7 cellular contexts compared by ENCODE assay signal in genomic region chr6:116217069-116217468, GRCh38. TPM values are rescaled to one million over a fixed set of nuclear protein-coding genes. Genes with fewer than 3 reads are reported as not detected.
A peak's percentile ranks its signal among the peaks of the same experiment; 100 is the strongest.
DNase-seq lines count a peak whose midpoint lies in the region; ATAC-seq and TF ChIP-seq lines count a peak whose summit lies in the region.

No MANE protein-coding gene starts in this region.

- peaks cover 61% of the 10 kb centered on the region for H3K4me1 Mint-ChIP-seq in HFFc6 (ENCODE audit: low read depth)
- H3K4me1 Mint-ChIP-seq in effector memory CD8-positive, alpha-beta T cell (ENCODE audit: low read depth in 2 of 2), result no peaks in the 10 kb centered on the region

- H3K4me3 Mint-ChIP-seq in HFFc6, result no peak overlapping the region
- H3K4me3 Mint-ChIP-seq in effector memory CD8-positive, alpha-beta T cell, result no peak overlapping the region

- DNase-seq in GF-D8 (lab: John Stamatoyannopoulos, UW) (peak; percentile 21), HFFc6 (peak; percentile 60), OCI-LY7 (ENCODE audit: low spot score) (peak; percentile 45)
- no peak for DNase-seq in effector memory CD8-positive, alpha-beta T cell

- H3K27ac Mint-ChIP-seq in HFFc6, result peak overlapping the region; percentile 62; the same call in 1 of the 2 replicates
- H3K27ac Mint-ChIP-seq in effector memory CD8-positive, alpha-beta T cell, result no peak overlapping the region

- CTCF ChIA-PET in OCI-LY7 (lab: Charles Lee; ENCODE audit: unreplicated experiment), result interaction anchor here (0.7 to 1.5 kb wide), 3 partner anchors 16 to 809 kb away, joined by 3 read pairs; no protein-coding TSS in a partner anchor

- peak overlapping the region; percentile 10 for H3K9ac ChIP-seq in mucosa of stomach (ENCODE audit: low read length)

- H3K27me3 Mint-ChIP-seq in HFFc6 (ENCODE audit: insufficient read depth), result no peaks in the 10 kb centered on the region
- H3K27me3 Mint-ChIP-seq in effector memory CD8-positive, alpha-beta T cell, result no peaks in the 10 kb centered on the region

- POLR2A ChIA-PET in OCI-LY7 (lab: Charles Lee), result interaction anchor here (2.0 kb wide), 1 partner anchor 11 kb away, joined by 4 read pairs; no protein-coding TSS in a partner anchor

- no peaks in the 10 kb centered on the region for H3K9me2 ChIP-seq in OCI-LY7 (ENCODE audit: insufficient read depth, low read length)

- H3K36me3 ChIP-seq in OCI-LY7 (ENCODE audit: insufficient read depth, low read length) (no peaks in the 10 kb centered on the region), mucosa of stomach (ENCODE audit: control insufficient read depth, insufficient read depth, low read length) (no peaks in the 10 kb centered on the region)

- no peaks in the 10 kb centered on the region for H3K36me3 Mint-ChIP-seq in HFFc6 (ENCODE audit: low read depth)
- H3K36me3 Mint-ChIP-seq in effector memory CD8-positive, alpha-beta T cell (ENCODE audit: insufficient read depth), result no peaks in the 10 kb centered on the region

- ATAC-seq in effector memory CD8-positive, alpha-beta T cell (replicated peaks), result peak; percentile 83
- ATAC-seq in GM19035 (IDR thresholded peaks at IDR 0.05; ENCODE audit: unreplicated experiment), result no peak
- ATAC-seq in HG03196 (IDR thresholded peaks at IDR 0.05; ENCODE audit: unreplicated experiment), result no peak

- H3K9me3 ChIP-seq in OCI-LY7 (ENCODE audit: low read length) (no peaks in the 10 kb centered on the region), mucosa of stomach (ENCODE audit: control insufficient read depth, low read length) (no peaks in the 10 kb centered on the region)

- BruUV-seq in OCI-LY7 (replicated peaks; lab: Mats Ljungman, UMichigan), result no TSS peak

- no peaks in the 10 kb centered on the region for H3K9me3 Mint-ChIP-seq in HFFc6
- no peaks in the 10 kb centered on the region for H3K9me3 Mint-ChIP-seq in effector memory CD8-positive, alpha-beta T cell

- H4K20me1 ChIP-seq in OCI-LY7 (ENCODE audit: insufficient read depth, low read length), result no peaks in the 10 kb centered on the region

- no peak overlapping the region for H2AFZ ChIP-seq in OCI-LY7 (ENCODE audit: low read length)

- TF ChIP-seq CTCF in HFFc6 (IDR thresholded peaks at IDR 0.05), result peak; percentile 83
- TF ChIP-seq CTCF in OCI-LY7 (conservative IDR thresholded peaks at IDR 0.05; ENCODE audit: low read length), result peak; percentile 81

- H3K4me3 ChIP-seq in OCI-LY7 (ENCODE audit: low read depth, low read length, poor library complexity, severe bottlenecking), result no peak overlapping the region
- H3K4me3 ChIP-seq in mucosa of stomach (ENCODE audit: low read length), result no peak overlapping the region

- no peaks in the 10 kb centered on the region for H3K27me3 ChIP-seq in mucosa of stomach (ENCODE audit: control insufficient read depth, insufficient read depth, low read length)

- intact Hi-C loops in OCI-LY7 (cut with micrococcal nuclease; ENCODE audit: unreplicated experiment), result no loop called here

- no peak overlapping the region for H3K27ac ChIP-seq in OCI-LY7 (ENCODE audit: low read depth, low read length, poor library complexity, severe bottlenecking)

- H3K79me2 ChIP-seq in OCI-LY7 (ENCODE audit: insufficient read depth, low read depth, low read length), result no peaks in the 10 kb centered on the region

- no peak overlapping the region for H3K4me2 ChIP-seq in OCI-LY7 (ENCODE audit: low read length)

- no peaks in the 10 kb centered on the region for H3K4me1 ChIP-seq in OCI-LY7 (ENCODE audit: insufficient read depth, low read length, poor library complexity, severe bottlenecking)
- H3K4me1 ChIP-seq in mucosa of stomach (ENCODE audit: control insufficient read depth, insufficient read depth, low read length), result no peaks in the 10 kb centered on the region

RNA-seq across cellular contexts. Expression of gene TSPYL4, which starts 36.8 kb away (rescaled TPM):
- total RNA-seq in HFFc6 (2021; fragmentation: NEBNext Ultra II Directional; extraction: Animal tissue kit (Norgen Biotek cat#: 25700)), result 10 to 100 TPM; 40.8 to 52.5 (median 45.9) TPM
- 12.6 and 14.8 TPM in 2 replicates for total RNA-seq in OCI-LY7 (2014; rRNA removed; shearing (Covaris generic))
- 16.2 and 17.6 TPM in 2 replicates for total RNA-seq in OCI-LY7 (2022)

Comparison
In these comparisons a context has a peak if more than half of its experiments do, and no peak if none do; other contexts are left out.
1. DNase-seq: peak in GF-D8 (single experiment), HFFc6 (single experiment) and OCI-LY7 (single experiment); none in effector memory CD8-positive, alpha-beta T cell (0 of 3).